35 cellular contexts compared by ENCODE assay signal in the genomic region with DNA sequence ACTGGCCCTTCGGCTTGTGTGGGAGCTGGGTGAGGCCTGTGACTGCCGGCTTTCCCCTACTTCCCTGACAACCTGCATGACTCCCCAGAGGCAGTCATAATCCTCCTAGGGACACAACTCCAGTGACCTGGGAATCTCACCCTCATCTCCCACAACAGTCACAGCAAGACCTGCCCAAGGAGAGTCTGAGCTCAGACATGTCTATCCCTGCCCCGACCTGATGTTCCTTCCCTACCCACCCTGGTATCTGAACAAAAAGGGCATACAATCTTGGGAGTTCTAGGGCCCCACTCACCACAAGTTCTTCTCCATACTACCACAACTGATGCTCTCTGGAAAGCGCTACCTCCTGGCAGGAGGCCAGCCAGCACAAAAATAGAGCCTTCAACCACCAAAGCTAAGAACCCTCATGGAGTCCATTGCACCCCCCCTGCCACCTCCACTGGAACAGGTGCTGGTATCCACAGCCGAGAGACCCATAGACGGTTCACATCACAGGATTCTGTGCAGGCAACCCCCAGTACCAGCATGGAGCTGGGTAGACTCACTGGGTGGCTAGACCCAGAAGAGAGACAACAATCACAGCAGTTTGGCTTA.
"Had no signal": no experiment of that assay in that cellular context is flagged by ENCODE, and none has a peak within 500 bp of the region (broad histone marks: within the 10 kb centered on the region; RNA-seq: fewer than 3 reads in every experiment).

No MANE protein-coding gene starts in this region.

- H3K4me3 ChIP-seq: MG63 had no signal

- H3K27me3 ChIP-seq: MG63 had no signal

- DNase-seq: Karpas-422, Kasumi-1, MG63, MM.1S, MV-4-11, NCI-H1048, NCI-H1092, NCI-H1092 treated with DMSO at 0.1 percent for 48 hours, NCI-H1105, NCI-H1105 treated with DMSO at 0.1 percent for 48 hours, NCI-H1417, NCI-H1417 treated with DMSO at 0.1 percent for 48 hours, NCI-H1436, NCI-H1436 treated with DMSO at 0.1 percent for 48 hours, NCI-H146, NCI-H1694, NCI-H1694 treated with DMSO at 0.1 percent for 48 hours, NCI-H187, NCI-H187 treated with DMSO at 0.1 percent for 48 hours, NCI-H1930, NCI-H2029, NCI-H2029 treated with DMSO at 0.1 percent for 48 hours, NCI-H2081, NCI-H2081 treated with DMSO at 0.1 percent for 48 hours, NCI-H2107, NCI-H2171, NCI-H2171 treated with DMSO at 0.1 percent for 48 hours, NCI-H2227 treated with DMSO at 0.1 percent for 48 hours, NCI-H226, NCI-H345, NCI-H446, NCI-H446 treated with DMSO at 0.1 percent for 48 hours, NCI-H510A, NCI-H510A treated with DMSO at 0.1 percent for 48 hours, NCI-H524 had no signal
